34 cellular contexts compared by ENCODE assay signal in genomic region chr4:22052076-22052475, GRCh38.
"Had no signal": no experiment of that assay in that cellular context is flagged by ENCODE, and none has a peak within 500 bp of the region (broad histone marks: within the 10 kb centered on the region; RNA-seq: fewer than 3 reads in every experiment).

No MANE protein-coding gene starts in this region.

- DNase-seq: Karpas-422, Kasumi-1, MG63, MM.1S, MV-4-11, NCI-H1048, NCI-H1092, NCI-H1092 treated with DMSO at 0.1 percent for 48 hours, NCI-H1105, NCI-H1105 treated with DMSO at 0.1 percent for 48 hours, NCI-H1417, NCI-H1417 treated with DMSO at 0.1 percent for 48 hours, NCI-H1436, NCI-H1436 treated with DMSO at 0.1 percent for 48 hours, NCI-H146, NCI-H1694, NCI-H1694 treated with DMSO at 0.1 percent for 48 hours, NCI-H187, NCI-H187 treated with DMSO at 0.1 percent for 48 hours, NCI-H1930, NCI-H2029, NCI-H2029 treated with DMSO at 0.1 percent for 48 hours, NCI-H2081, NCI-H2081 treated with DMSO at 0.1 percent for 48 hours, NCI-H2107, NCI-H2171, NCI-H2171 treated with DMSO at 0.1 percent for 48 hours, NCI-H2227 treated with DMSO at 0.1 percent for 48 hours, NCI-H226, NCI-H345, NCI-H446, NCI-H446 treated with DMSO at 0.1 percent for 48 hours, NCI-H510A, NCI-H510A treated with DMSO at 0.1 percent for 48 hours had no signal
